In the genomic region with DNA sequence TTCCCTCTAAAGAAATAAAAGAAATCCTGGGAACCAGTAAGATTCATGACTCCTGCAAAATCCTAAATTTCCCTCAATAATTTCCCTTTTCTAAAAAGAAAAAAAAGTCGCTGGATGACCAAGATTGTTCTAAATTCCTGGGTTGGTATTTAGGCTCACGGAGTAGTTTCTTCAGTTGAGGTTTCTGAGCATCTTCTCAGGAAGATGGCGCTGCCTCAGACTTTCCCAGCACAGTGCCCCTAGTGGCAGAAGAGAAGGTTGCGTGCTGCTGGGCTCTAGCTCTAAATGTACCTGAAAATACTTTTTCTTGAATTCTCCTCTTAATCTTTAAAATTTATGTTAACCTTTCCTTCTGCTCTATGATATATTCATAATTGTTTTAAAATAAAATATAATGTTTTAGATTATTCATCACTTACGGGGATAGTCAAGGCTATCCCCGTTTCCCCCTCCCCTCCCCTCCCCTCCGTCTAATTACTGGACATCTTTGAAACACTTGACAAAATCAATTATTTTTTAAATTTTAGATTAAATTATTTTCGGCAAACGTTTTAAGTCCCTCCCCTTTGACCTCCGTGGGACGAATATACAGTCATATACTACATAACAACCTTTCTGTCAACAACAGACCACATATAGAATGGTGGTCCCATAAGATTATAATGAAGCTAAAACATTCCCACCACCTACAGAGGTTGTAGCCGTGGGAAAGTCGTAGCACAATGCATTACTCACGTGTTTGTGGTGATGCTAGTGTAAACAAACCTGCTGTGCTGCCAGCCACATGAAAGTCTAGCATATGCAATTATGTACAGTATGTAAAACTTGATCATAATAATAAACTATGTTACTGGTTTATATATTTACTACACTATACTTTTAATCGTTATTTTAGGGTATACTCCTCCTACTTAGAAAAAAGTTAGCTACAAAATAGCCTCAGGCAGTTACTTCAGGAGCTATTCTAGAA, we compare ENCODE assay signal across 8 cellular contexts.
DNase-seq lines count a peak whose midpoint lies in the region; TF ChIP-seq lines count a peak whose summit lies in the region.

No MANE protein-coding gene starts in this region.

- no peaks in the 10 kb centered on the region for H3K36me3 ChIP-seq in brain microvascular endothelial cell (replicated peaks)

- peak; percentile 97 for TF ChIP-seq CTCF in brain microvascular endothelial cell (IDR thresholded peaks at IDR 0.05; ENCODE audit: low read depth, low read length, missing control alignments)

- no peaks in the 10 kb centered on the region for H3K27me3 ChIP-seq in brain microvascular endothelial cell (replicated peaks)

- in situ Hi-C loops in brain microvascular endothelial cell (cut with HindIII; ENCODE audit: low pct_ligation_motif_present, low sequenced_read_pairs) = no loop called here

- no peak overlapping the region for H3K4me3 ChIP-seq in brain microvascular endothelial cell (ENCODE audit: low read depth, low read length)

- DNase-seq in NCI-H2171 treated with DMSO at 0.1 percent for 48 hours (lab: John Stamatoyannopoulos, UW) (peak; percentile 16), NCI-H2171 (lab: John Stamatoyannopoulos, UW) (no peak), HuH-7 (ENCODE audit: low spot score) (peak; percentile 30), UCSD-AML1 (lab: John Stamatoyannopoulos, UW; ENCODE audit: unreplicated experiment) (peak; percentile 28), brain microvascular endothelial cell (peak; percentile 38), medulla oblongata (ENCODE audit: extremely low spot score) (peak; percentile 31), putamen (ENCODE audit: low spot score) (no peak)
- DNase-seq in stimulated activated CD8-positive, alpha-beta memory T cell treated with anti-CD3 and anti-CD28 coated beads, Interleukin-7, amount 100 ng/mL, for 4 hours (ENCODE audit: low read depth in 2 of 2) = peak; percentile 10 to 27

- H3K27ac ChIP-seq in brain microvascular endothelial cell = no peak overlapping the region

Comparison
In these comparisons a context has a peak if more than half of its experiments do, and no peak if none do; other contexts are left out.
1. DNase-seq: peak in NCI-H2171 treated with DMSO at 0.1 percent for 48 hours (single experiment), HuH-7 (single experiment), UCSD-AML1 (single experiment), brain microvascular endothelial cell (single experiment), medulla oblongata (single experiment) and stimulated activated CD8-positive, alpha-beta memory T cell treated with anti-CD3 and anti-CD28 coated beads, Interleukin-7, amount 100 ng/mL, for 4 hours (2 of 2); none in NCI-H2171 (single experiment) and putamen (single experiment).